ENCODE assay signal across 8 cellular contexts in the genomic region with DNA sequence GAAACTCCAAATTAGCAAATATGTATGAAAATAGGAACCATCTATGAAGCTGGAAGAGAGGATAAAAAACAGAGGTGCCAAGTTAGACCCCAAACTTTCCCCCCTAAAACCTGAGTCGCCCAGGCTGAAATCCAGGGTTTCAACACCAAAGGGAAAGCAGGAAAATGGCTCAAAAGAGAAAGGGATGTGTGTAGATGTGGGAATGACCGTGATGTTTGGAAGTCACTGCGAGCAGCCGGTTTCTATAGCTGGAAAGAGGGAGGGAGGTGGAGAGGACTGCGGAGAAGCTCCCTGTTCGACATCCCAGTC. TPM values are rescaled to one million over a fixed set of nuclear protein-coding genes. Genes with fewer than 3 reads are reported as not detected.
A peak's percentile ranks its signal among the peaks of the same experiment; 100 is the strongest.
DNase-seq lines count a peak whose midpoint lies in the region; ATAC-seq and TF ChIP-seq lines count a peak whose summit lies in the region.

No MANE protein-coding gene starts in this region.

- CTCF ChIA-PET in activated CD4-positive, alpha-beta T cell treated with anti-CD3 and anti-CD28 coated beads for 36 hours (lab: Charles Lee) = interaction anchor here (0.6 kb wide), 2 partner anchors 263 to 345 kb away, joined by 3 read pairs; no protein-coding TSS in a partner anchor

- intact Hi-C loops in activated CD4-positive, alpha-beta T cell treated with anti-CD3 and anti-CD28 coated beads for 36 hours (cut with DNase I, micrococcal nuclease) = no loop called here
- intact Hi-C loops in left lung (cut with DNase I) = no loop called here

- WGBS in suprapubic skin = 4% methylated on average over 6 of the region's 6 CpGs

- in situ Hi-C loops in astrocyte of the cerebellum (cut with HindIII; ENCODE audit: low sequenced_read_pairs) = no loop called here

- TF ChIP-seq EP300 in suprapubic skin (IDR thresholded peaks at IDR 0.05) = no peak

- no peaks in the 10 kb centered on the region for H3K9me3 Mint-ChIP-seq in activated CD4-positive, alpha-beta T cell treated with anti-CD3 and anti-CD28 coated beads for 36 hours (ENCODE audit: low read depth)

- peak overlapping the region; percentile 50 for H3K4me3 ChIP-seq in astrocyte of the cerebellum (ENCODE audit: low read depth, low read length)
- peak overlapping the region; percentile 35 for H3K4me3 ChIP-seq in left lung
- peak overlapping the region; percentile 56 for H3K4me3 ChIP-seq in suprapubic skin

- no peak for TF ChIP-seq CTCF in astrocyte of the cerebellum (IDR thresholded peaks at IDR 0.05; ENCODE audit: low read depth, low read length, missing control alignments)
- TF ChIP-seq CTCF in left lung (IDR thresholded peaks at IDR 0.05) = no peak
- TF ChIP-seq CTCF in suprapubic skin (IDR thresholded peaks at IDR 0.05) = no peak

- no peak for TF ChIP-seq POLR2A in suprapubic skin (IDR thresholded peaks at IDR 0.05)

- H3K4me1 ChIP-seq in left lung = peaks cover 9 to 32% of the 10 kb centered on the region in 2 donors
- peaks cover 29% of the 10 kb centered on the region for H3K4me1 ChIP-seq in suprapubic skin

- peaks cover 31% of the 10 kb centered on the region for H3K4me1 Mint-ChIP-seq in activated CD4-positive, alpha-beta T cell treated with anti-CD3 and anti-CD28 coated beads for 36 hours

- no peaks in the 10 kb centered on the region for H3K9me3 ChIP-seq in left lung
- no peaks in the 10 kb centered on the region for H3K9me3 ChIP-seq in suprapubic skin

- H3K4me3 Mint-ChIP-seq in activated CD4-positive, alpha-beta T cell treated with anti-CD3 and anti-CD28 coated beads for 36 hours = peak overlapping the region; percentile 40

- ATAC-seq in activated CD4-positive, alpha-beta T cell treated with anti-CD3 and anti-CD28 coated beads for 36 hours = no peak
- no peak for ATAC-seq in left lung
- ATAC-seq in HG03469 (IDR thresholded peaks at IDR 0.05; ENCODE audit: unreplicated experiment) = no peak
- ATAC-seq in HG03280 (IDR thresholded peaks at IDR 0.05; ENCODE audit: unreplicated experiment) = no peak

- H3K27ac ChIP-seq in left lung (no peak overlapping the region), suprapubic skin (no peak overlapping the region)

- H3K36me3 ChIP-seq in left lung = peaks cover 0 to 31% of the 10 kb centered on the region in 2 donors
- H3K36me3 ChIP-seq in suprapubic skin = peaks cover 2% of the 10 kb centered on the region

- H3K27me3 Mint-ChIP-seq in activated CD4-positive, alpha-beta T cell treated with anti-CD3 and anti-CD28 coated beads for 36 hours = peaks cover 23% of the 10 kb centered on the region

- POLR2A ChIA-PET in activated CD4-positive, alpha-beta T cell treated with anti-CD3 and anti-CD28 coated beads for 36 hours (lab: Charles Lee) = interaction anchor here (1.2 kb wide), 1 partner anchor 13 kb away, joined by 3 read pairs; no protein-coding TSS in a partner anchor

- H3K27me3 ChIP-seq in left lung = peaks cover 0 to 18% of the 10 kb centered on the region in 2 donors
- H3K27me3 ChIP-seq in suprapubic skin = no peaks in the 10 kb centered on the region

- DNase-seq in activated CD4-positive, alpha-beta T cell treated with anti-CD3 and anti-CD28 coated beads for 36 hours = no peak
- no peak for DNase-seq in activated CD4-positive, alpha-beta T cell treated with anti-CD3 and anti-CD28 coated beads for 1 hour
- DNase-seq in astrocyte of the cerebellum (ENCODE audit: low read depth) = no peak
- no peak for DNase-seq in left lung
- no peak for DNase-seq in suprapubic skin (ENCODE audit: low spot score in 2 of 2)
- no peak for DNase-seq in stimulated activated CD4-positive, alpha-beta T cell treated with anti-CD3 and anti-CD28 coated beads, Interleukin-15, amount 100 ng/mL, for 24 hours

- no peak overlapping the region for H3K27ac Mint-ChIP-seq in activated CD4-positive, alpha-beta T cell treated with anti-CD3 and anti-CD28 coated beads for 36 hours

- H3K36me3 Mint-ChIP-seq in activated CD4-positive, alpha-beta T cell treated with anti-CD3 and anti-CD28 coated beads for 36 hours (ENCODE audit: low read depth) = peaks cover 23% of the 10 kb centered on the region

RNA-seq across cellular contexts. Expression of a gene that starts 4.5 kb away (rescaled TPM):
- total RNA-seq in activated CD4-positive, alpha-beta T cell treated with anti-CD3 and anti-CD28 coated beads for 36 hours = 10 to 100 TPM; 28.3 to 39.3 TPM
- total RNA-seq in left lung = 10 to 100 TPM; 37.4 to 41.4 TPM
- 10 to 100 TPM; 11.5 to 18.1 (median 14.9) TPM for total RNA-seq in suprapubic skin

RNA-seq across cellular contexts. Expression of a gene that starts 8.4 kb away (rescaled TPM):
- 10 to 100 TPM; 23.4 to 33.2 TPM for total RNA-seq in activated CD4-positive, alpha-beta T cell treated with anti-CD3 and anti-CD28 coated beads for 36 hours
- total RNA-seq in left lung (10 to 100 TPM; 13.5 to 14.0 TPM), suprapubic skin (10 to 100 TPM; 26.2 to 66.0 (median 50.5) TPM)

RNA-seq across cellular contexts. Expression of a gene that starts 12.1 kb away (rescaled TPM):
- 10 to 100 TPM; 33.0 to 41.8 TPM for total RNA-seq in activated CD4-positive, alpha-beta T cell treated with anti-CD3 and anti-CD28 coated beads for 36 hours
- 100 to 1,000 TPM; 131 to 149 TPM for total RNA-seq in left lung
- total RNA-seq in suprapubic skin = 10 to 100 TPM; 29.3 to 46.3 (median 41.9) TPM

RNA-seq across cellular contexts. Expression of a gene that starts 12.3 kb away (rescaled TPM):
- 10 to 100 TPM; 41.0 to 45.4 TPM for total RNA-seq in activated CD4-positive, alpha-beta T cell treated with anti-CD3 and anti-CD28 coated beads for 36 hours
- total RNA-seq in left lung (10 to 100 TPM; 35.4 to 37.1 TPM), suprapubic skin (10 to 100 TPM; 18.6 to 47.9 (median 26.9) TPM)

RNA-seq across cellular contexts. Expression of a gene that starts 20.5 kb away (rescaled TPM):
- total RNA-seq in activated CD4-positive, alpha-beta T cell treated with anti-CD3 and anti-CD28 coated beads for 36 hours = 1 to 10 TPM; 1.9 to 2.0 TPM
- total RNA-seq in left lung = under 1 TPM; 0.45 to 0.87 TPM
- total RNA-seq in suprapubic skin = under 1 TPM; 0.21 to 0.97 (median 0.40) TPM
